8 cellular contexts compared by ENCODE assay signal in the genomic region with DNA sequence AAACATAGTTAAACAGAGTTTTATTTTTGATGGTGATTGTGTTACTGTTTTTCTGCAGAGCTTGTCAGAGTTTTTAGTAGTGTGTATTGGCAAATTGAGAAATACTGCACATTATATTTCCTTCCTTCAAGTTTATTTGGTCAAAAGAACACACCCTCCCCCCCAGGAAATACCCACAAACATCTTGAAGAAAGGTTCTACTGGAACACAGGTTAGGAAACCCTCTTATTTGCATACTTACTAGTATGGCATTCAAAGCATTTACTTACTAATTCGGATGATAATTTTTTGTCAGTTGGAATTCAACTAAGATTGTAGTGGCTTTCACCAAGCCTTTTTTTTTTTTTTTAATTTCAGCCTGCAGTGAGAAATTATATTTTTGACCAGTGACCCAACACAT. TPM values are rescaled to one million over a fixed set of nuclear protein-coding genes. Genes with fewer than 3 reads are reported as not detected.
DNase-seq lines count a peak whose midpoint lies in the region; ATAC-seq lines count a peak whose summit lies in the region.

No MANE protein-coding gene starts in this region.

- ATAC-seq in stimulated activated naive CD8-positive, alpha-beta T cell treated with anti-CD3 and anti-CD28 coated beads, Interleukin-15, Interleukin-2, amounts not matched to agents 100 U/mL and 50 U/mL, for 24 hours: no peak
- peak; percentile 23 for ATAC-seq in effector memory CD8-positive, alpha-beta T cell (replicated peaks)
- ATAC-seq in HG03571 (IDR thresholded peaks at IDR 0.05; ENCODE audit: unreplicated experiment): no peak
- ATAC-seq in left ventricle myocardium superior: no peak

- H3K36me3 Mint-ChIP-seq in stimulated activated naive CD8-positive, alpha-beta T cell treated with anti-CD3 and anti-CD28 coated beads, Interleukin-15, Interleukin-2, amounts not matched to agents 100 ng/mL and 50 ng/mL, for 24 hours (ENCODE audit: low read depth): peaks cover 52% of the 10 kb centered on the region
- peaks cover 19% of the 10 kb centered on the region for H3K36me3 Mint-ChIP-seq in effector memory CD8-positive, alpha-beta T cell (ENCODE audit: insufficient read depth)

- intact Hi-C loops in left ventricle myocardium superior (cut with micrococcal nuclease): no loop called here

- H3K27ac Mint-ChIP-seq in stimulated activated naive CD8-positive, alpha-beta T cell treated with anti-CD3 and anti-CD28 coated beads, Interleukin-15, Interleukin-2, amounts not matched to agents 100 ng/mL and 50 ng/mL, for 24 hours: peak overlapping the region; percentile 66
- H3K27ac Mint-ChIP-seq in effector memory CD8-positive, alpha-beta T cell: peak overlapping the region in 1 of 2 donors; percentile 42

- peak overlapping the region; percentile 58 for H3K4me3 Mint-ChIP-seq in stimulated activated naive CD8-positive, alpha-beta T cell treated with anti-CD3 and anti-CD28 coated beads, Interleukin-15, Interleukin-2, amounts not matched to agents 100 ng/mL and 50 ng/mL, for 24 hours
- H3K4me3 Mint-ChIP-seq in effector memory CD8-positive, alpha-beta T cell: peak overlapping the region; percentile 7 to 64

- peaks cover 91% of the 10 kb centered on the region for H3K4me1 Mint-ChIP-seq in stimulated activated naive CD8-positive, alpha-beta T cell treated with anti-CD3 and anti-CD28 coated beads, Interleukin-15, Interleukin-2, amounts not matched to agents 100 ng/mL and 50 ng/mL, for 24 hours (ENCODE audit: low read depth)
- H3K4me1 Mint-ChIP-seq in effector memory CD8-positive, alpha-beta T cell (ENCODE audit: low read depth in 2 of 2): peaks cover 52 to 70% of the 10 kb centered on the region in 2 donors

- no peaks in the 10 kb centered on the region for H3K27me3 Mint-ChIP-seq in stimulated activated naive CD8-positive, alpha-beta T cell treated with anti-CD3 and anti-CD28 coated beads, Interleukin-15, Interleukin-2, amounts not matched to agents 100 ng/mL and 50 ng/mL, for 24 hours
- no peaks in the 10 kb centered on the region for H3K27me3 Mint-ChIP-seq in effector memory CD8-positive, alpha-beta T cell

- no peaks in the 10 kb centered on the region for H3K9me3 Mint-ChIP-seq in stimulated activated naive CD8-positive, alpha-beta T cell treated with anti-CD3 and anti-CD28 coated beads, Interleukin-15, Interleukin-2, amounts not matched to agents 100 ng/mL and 50 ng/mL, for 24 hours
- no peaks in the 10 kb centered on the region for H3K9me3 Mint-ChIP-seq in effector memory CD8-positive, alpha-beta T cell

- DNase-seq in stimulated activated naive CD8-positive, alpha-beta T cell treated with anti-CD3 and anti-CD28 coated beads, Interleukin-15, Interleukin-2, amounts not matched to agents 100 U/mL and 50 U/mL, for 24 hours: no peak
- peak; percentile 38 for DNase-seq in M059J (ENCODE audit: low read depth)
- DNase-seq in effector memory CD8-positive, alpha-beta T cell: no peak
- DNase-seq in NCI-H1694 treated with DMSO at 0.1 percent for 48 hours (lab: John Stamatoyannopoulos, UW): no peak
- no peak for DNase-seq in left ventricle myocardium superior
- no peak for DNase-seq in hippocampal formation (lab: John Stamatoyannopoulos, UW)

RNA-seq across cellular contexts. Expression of a gene that starts 9.1 kb away (rescaled TPM):
- total RNA-seq in M059J (2014; rRNA removed; shearing (Covaris generic)): 80.0 and 115 TPM in 2 replicates
- 86.2 TPM for total RNA-seq in left ventricle myocardium superior
